Comparison of ENCODE assay signal across 12 cellular contexts in the genomic region with DNA sequence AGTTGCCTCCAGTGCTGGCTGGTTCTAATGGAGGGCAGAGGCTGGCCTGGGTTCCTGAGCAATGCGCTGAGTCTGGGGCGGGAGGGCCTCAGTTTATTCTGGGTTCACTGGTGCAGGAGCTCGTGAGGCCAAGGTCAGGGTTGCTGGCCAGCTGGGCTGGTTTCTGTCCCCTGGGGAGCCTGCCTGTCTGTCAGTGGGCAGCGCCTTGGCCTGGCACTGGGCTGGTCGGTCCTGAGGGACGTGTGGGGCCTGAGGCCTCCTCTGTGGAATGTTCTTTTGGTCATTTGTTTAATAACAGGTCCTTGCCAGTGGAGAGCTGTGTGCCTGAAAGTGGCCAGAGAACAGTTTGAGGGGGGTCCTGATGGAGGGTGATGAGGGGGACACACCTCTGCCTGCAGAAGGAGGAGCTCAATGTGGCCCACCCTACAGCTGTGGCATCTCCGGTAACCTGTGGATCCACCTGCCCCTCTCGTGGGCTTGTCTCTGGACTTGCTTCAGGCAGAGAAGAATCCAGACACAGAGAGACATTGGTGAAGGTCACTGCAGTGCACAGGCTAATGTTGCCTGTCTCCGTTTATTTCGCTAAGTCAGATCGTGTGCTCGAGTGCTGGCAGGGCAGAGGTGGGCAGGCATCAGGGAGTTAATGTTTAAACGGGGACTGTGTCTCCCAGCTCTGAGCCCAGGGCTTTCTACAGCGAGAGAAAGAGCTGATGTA. TPM values are rescaled to one million over a fixed set of nuclear protein-coding genes. Genes with fewer than 3 reads are reported as not detected.
DNase-seq lines count a peak whose midpoint lies in the region; ATAC-seq and TF ChIP-seq lines count a peak whose summit lies in the region.
"Had no signal": no experiment of that assay in that cellular context is flagged by ENCODE, and none has a peak within 500 bp of the region (broad histone marks: within the 10 kb centered on the region; RNA-seq: fewer than 3 reads in every experiment).

No MANE protein-coding gene starts in this region.

- peak overlapping the region; percentile 43 for H3K27ac Mint-ChIP-seq in activated T-helper 17 cell treated with anti-CD3 and anti-CD28 coated beads, Interleukin-2, amount 50 U/mL, for 72 hours
- H3K27ac Mint-ChIP-seq in progenitor cell of endocrine pancreas (peak overlapping the region; percentile 74), T-helper 17 cell (no peak overlapping the region)

- peaks cover 6% of the 10 kb centered on the region for H3K9me3 Mint-ChIP-seq in activated T-helper 17 cell treated with anti-CD3 and anti-CD28 coated beads, Interleukin-2, amount 50 U/mL, for 72 hours
- H3K9me3 Mint-ChIP-seq in progenitor cell of endocrine pancreas (ENCODE audit: low read depth): peaks cover 6% of the 10 kb centered on the region

- H3K4me1 ChIP-seq in right cardiac atrium (ENCODE audit: control insufficient read depth, insufficient read depth, low read length): peaks cover 30% of the 10 kb centered on the region

- no peaks in the 10 kb centered on the region for H3K27me3 Mint-ChIP-seq in activated T-helper 17 cell treated with anti-CD3 and anti-CD28 coated beads, Interleukin-2, amount 50 U/mL, for 72 hours
- H3K27me3 Mint-ChIP-seq in progenitor cell of endocrine pancreas: no peaks in the 10 kb centered on the region
- no peaks in the 10 kb centered on the region for H3K27me3 Mint-ChIP-seq in T-helper 17 cell
- H3K27me3 Mint-ChIP-seq: CD4-positive, alpha-beta memory T cell; IgD-negative memory B cell had no signal

- peaks cover 5% of the 10 kb centered on the region for H3K4me1 Mint-ChIP-seq in activated T-helper 17 cell treated with anti-CD3 and anti-CD28 coated beads, Interleukin-2, amount 50 U/mL, for 72 hours
- H3K4me1 Mint-ChIP-seq in progenitor cell of endocrine pancreas (ENCODE audit: low read depth): peaks cover 22% of the 10 kb centered on the region
- no peaks in the 10 kb centered on the region for H3K4me1 Mint-ChIP-seq in T-helper 17 cell

- H3K36me3 Mint-ChIP-seq in activated T-helper 17 cell treated with anti-CD3 and anti-CD28 coated beads, Interleukin-2, amount 50 U/mL, for 72 hours (ENCODE audit: low read depth): peaks cover 27% of the 10 kb centered on the region
- H3K36me3 Mint-ChIP-seq in progenitor cell of endocrine pancreas (ENCODE audit: insufficient read depth): peaks cover 8% of the 10 kb centered on the region
- H3K36me3 Mint-ChIP-seq in T-helper 17 cell (ENCODE audit: low read depth): peaks cover 2% of the 10 kb centered on the region

- H3K27me3 ChIP-seq in right cardiac atrium (ENCODE audit: control insufficient read depth, insufficient read depth): no peaks in the 10 kb centered on the region

- H3K9me3 ChIP-seq in right cardiac atrium (ENCODE audit: control insufficient read depth, low read length) (no peaks in the 10 kb centered on the region), T-helper 17 cell (ENCODE audit: control insufficient read depth, low read length, poor library complexity, severe bottlenecking) (no peaks in the 10 kb centered on the region)

- ATAC-seq in activated T-helper 17 cell treated with anti-CD3 and anti-CD28 coated beads, Interleukin-2, amount 50 U/mL, for 72 hours (replicated peaks): no peak
- peak; percentile 30 to 65 for ATAC-seq in right cardiac atrium
- no peak for ATAC-seq in T-helper 17 cell
- no peak for ATAC-seq in GM21723 (IDR thresholded peaks at IDR 0.05; ENCODE audit: unreplicated experiment)

- 54% methylated on average over 14 of the region's 14 CpGs for WGBS in right cardiac atrium

- peak; percentile 33 for DNase-seq in AG20443 (ENCODE audit: low spot score)
- peak; percentile 63 to 87 (median 83) for DNase-seq in right cardiac atrium
- no peak for DNase-seq in progenitor cell of endocrine pancreas (ENCODE audit: low spot score, unreplicated experiment)
- no peak for DNase-seq in stimulated activated CD4-positive, alpha-beta T cell treated with anti-CD3 and anti-CD28 coated beads, Interleukin-4, amount 100 ng/mL, for 24 hours
- DNase-seq in T-helper 17 cell: no peak
- no peak for DNase-seq in DMS 273 treated with DMSO at 0.1 percent for 48 hours (lab: John Stamatoyannopoulos, UW)
- DNase-seq: CD4-positive, alpha-beta memory T cell; cerebellar nuclear complex; immature natural killer cell had no signal

- H3K4me3 Mint-ChIP-seq in activated T-helper 17 cell treated with anti-CD3 and anti-CD28 coated beads, Interleukin-2, amount 50 U/mL, for 72 hours: no peak overlapping the region
- H3K4me3 Mint-ChIP-seq in progenitor cell of endocrine pancreas (ENCODE audit: low read depth) (peak overlapping the region; percentile 37), T-helper 17 cell (no peak overlapping the region)
- H3K4me3 Mint-ChIP-seq: CD4-positive, alpha-beta memory T cell; IgD-negative memory B cell; immature natural killer cell had no signal

- intact Hi-C loops in right cardiac atrium (cut with DNase I): no loop called here

- no peak overlapping the region for H3K4me3 ChIP-seq in right cardiac atrium (ENCODE audit: low read length)

- no peak for TF ChIP-seq CTCF in progenitor cell of endocrine pancreas (IDR thresholded peaks at IDR 0.05; ENCODE audit: unreplicated experiment)

- H3K27ac ChIP-seq in right cardiac atrium (ENCODE audit: low read length): peak overlapping the region; percentile 99

RNA-seq across cellular contexts. Expression of a gene that starts 34.6 kb away (rescaled TPM):
- total RNA-seq in activated T-helper 17 cell treated with anti-CD3 and anti-CD28 coated beads, Interleukin-2, amount 50 U/mL, for 72 hours: 10 to 100 TPM; 28.8 to 43.1 TPM
- 100 to 1,000 TPM; 130 to 238 (median 203) TPM for total RNA-seq in right cardiac atrium
- 198 TPM for polyA plus RNA-seq in right cardiac atrium
- total RNA-seq in progenitor cell of endocrine pancreas: 31.0 and 33.3 TPM in 2 replicates
- 10 to 100 TPM; 30.7 to 37.3 TPM for total RNA-seq in T-helper 17 cell

Comparison
In these comparisons a context has a peak if more than half of its experiments do, and no peak if none do; other contexts are left out.
1. DNase-seq: peak in AG20443 (single experiment) and right cardiac atrium (3 of 3); none in progenitor cell of endocrine pancreas (single experiment), stimulated activated CD4-positive, alpha-beta T cell treated with anti-CD3 and anti-CD28 coated beads, Interleukin-4, amount 100 ng/mL, for 24 hours (single experiment), T-helper 17 cell (0 of 3) and DMS 273 treated with DMSO at 0.1 percent for 48 hours (single experiment).
2. ATAC-seq: peak in right cardiac atrium (2 of 2); none in activated T-helper 17 cell treated with anti-CD3 and anti-CD28 coated beads, Interleukin-2, amount 50 U/mL, for 72 hours (single experiment), T-helper 17 cell (single experiment) and GM21723 (single experiment).